Comparison of ENCODE assay signal across 8 cellular contexts in the genomic region with DNA sequence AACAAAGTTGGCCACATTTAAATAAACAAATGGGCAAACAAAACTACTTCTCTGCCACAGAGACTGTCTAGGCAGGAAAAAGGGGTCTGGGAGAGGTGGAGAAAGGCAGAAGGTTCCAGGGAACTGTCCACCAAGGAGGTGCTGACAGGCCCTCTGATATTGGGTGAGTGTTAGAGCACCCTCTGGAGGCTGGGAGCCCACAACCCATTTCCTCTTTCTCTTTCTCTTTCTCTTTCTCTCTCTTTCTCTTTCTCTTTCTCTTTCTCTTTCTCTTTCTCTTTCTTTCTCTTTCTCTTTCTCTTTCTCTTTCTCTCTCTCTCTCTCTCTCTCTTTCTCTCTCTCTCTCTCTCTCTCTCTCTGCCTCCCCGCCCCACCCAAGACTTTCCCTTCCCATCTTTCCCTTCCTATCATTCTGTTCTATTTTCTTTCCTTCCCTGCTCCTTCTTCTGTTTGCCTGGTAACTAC.
DNase-seq lines count a peak whose midpoint lies in the region; ATAC-seq, FAIRE-seq and TF ChIP-seq lines count a peak whose summit lies in the region.

No MANE protein-coding gene starts in this region.

- intact Hi-C loops in aorta (cut with DNase I) = loop anchor here (10.0 kb wide), 1 partner anchor 160 kb away; no protein-coding TSS in a partner anchor

- no peak overlapping the region for H3K27ac ChIP-seq in aorta (ENCODE audit: low read depth in 1 of 2, low read length in 2 of 2)

- ATAC-seq in GM18870 (IDR thresholded peaks at IDR 0.05; ENCODE audit: unreplicated experiment) (peak; percentile 84), HG03060 (IDR thresholded peaks at IDR 0.05; ENCODE audit: low read depth, unreplicated experiment) (peak; percentile 91), aorta (ENCODE audit: low FRiP score) (peak; percentile 67)
- ATAC-seq in activated naive CD8-positive, alpha-beta T cell treated with anti-CD3 and anti-CD28 coated beads, Interleukin-2, amount 10 ng/mL, durations not matched to agents 7 days and 5 days (ENCODE audit: low read depth) = peak; percentile 97

- peaks cover 2% of the 10 kb centered on the region for H3K36me3 Mint-ChIP-seq in activated naive CD8-positive, alpha-beta T cell treated with anti-CD3 and anti-CD28 coated beads, Interleukin-2, amount 10 ng/mL, durations not matched to agents 7 days and 5 days

- peaks cover 7% of the 10 kb centered on the region for H3K4me1 Mint-ChIP-seq in activated naive CD8-positive, alpha-beta T cell treated with anti-CD3 and anti-CD28 coated beads, Interleukin-2, amount 10 ng/mL, durations not matched to agents 7 days and 5 days

- H3K4me3 Mint-ChIP-seq in activated naive CD8-positive, alpha-beta T cell treated with anti-CD3 and anti-CD28 coated beads, Interleukin-2, amount 10 ng/mL, durations not matched to agents 7 days and 5 days = peak overlapping the region; percentile 87

- H3K9me3 ChIP-seq in aorta (ENCODE audit: control insufficient read depth, low read length) = no peaks in the 10 kb centered on the region

- H3K27me3 ChIP-seq in aorta (ENCODE audit: control insufficient read depth in 1 of 2, insufficient read depth in 2 of 2, low read length in 1 of 2) = no peaks in the 10 kb centered on the region

- H3K27me3 Mint-ChIP-seq in activated naive CD8-positive, alpha-beta T cell treated with anti-CD3 and anti-CD28 coated beads, Interleukin-2, amount 10 ng/mL, durations not matched to agents 7 days and 5 days = peaks cover 7% of the 10 kb centered on the region

- no peak for DNase-seq in D721Med (ENCODE audit: insufficient read length, low spot score)
- peak; percentile 1 for DNase-seq in NCI-H226
- DNase-seq in activated naive CD8-positive, alpha-beta T cell treated with anti-CD3 and anti-CD28 coated beads, Interleukin-2, amount 10 ng/mL, durations not matched to agents 7 days and 5 days = peak; percentile 67
- peak; percentile 83 for DNase-seq in islet precursor cell
- peak in 1 of 2 donors; percentile 61 for DNase-seq in aorta
- DNase-seq in inferior parietal cortex (ENCODE audit: extremely low spot score) = no peak

- H3K27ac Mint-ChIP-seq in activated naive CD8-positive, alpha-beta T cell treated with anti-CD3 and anti-CD28 coated beads, Interleukin-2, amount 10 ng/mL, durations not matched to agents 7 days and 5 days = peak overlapping the region; percentile 92

- POLR2A ChIA-PET in activated naive CD8-positive, alpha-beta T cell treated with anti-CD3 and anti-CD28 coated beads, Interleukin-2, amount 10 ng/mL, durations not matched to agents 7 days and 5 days (lab: Charles Lee) = no interaction called here

- FAIRE-seq in D721Med (lab: Jason Lieb, UNC) = no peak

- peak; percentile 57 for TF ChIP-seq CTCF in D721Med (IDR thresholded peaks at IDR 0.05; ENCODE audit: insufficient read depth, missing control alignments)

- no peak overlapping the region for H3K4me3 ChIP-seq in aorta (ENCODE audit: low read length in 2 of 2)

- 7 to 16% methylated on average over 1 of the region's 1 CpG for WGBS in aorta, 2 donors

- H3K9me3 Mint-ChIP-seq in activated naive CD8-positive, alpha-beta T cell treated with anti-CD3 and anti-CD28 coated beads, Interleukin-2, amount 10 ng/mL, durations not matched to agents 7 days and 5 days = peaks cover 4% of the 10 kb centered on the region

- H3K36me3 ChIP-seq in aorta (ENCODE audit: control insufficient read depth in 1 of 2, insufficient read depth in 2 of 2, low read length in 1 of 2) = no peaks in the 10 kb centered on the region

- H3K4me1 ChIP-seq in aorta (ENCODE audit: control insufficient read depth in 1 of 2, insufficient read depth in 2 of 2, low read length in 2 of 2) = no peaks in the 10 kb centered on the region

Comparison
In these comparisons a context has a peak if more than half of its experiments do, and no peak if none do; other contexts are left out.
1. DNase-seq: peak in NCI-H226 (single experiment), activated naive CD8-positive, alpha-beta T cell treated with anti-CD3 and anti-CD28 coated beads, Interleukin-2, amount 10 ng/mL, durations not matched to agents 7 days and 5 days (single experiment) and islet precursor cell (single experiment); none in D721Med (single experiment) and inferior parietal cortex (single experiment).
2. Peak in every context shown above with its lines, with median percentiles within 50 percentile points of each other: ATAC-seq.